Comparison of ENCODE assay signal across 1 cellular context in genomic region chr12:27528788-27529187, GRCh38.
TF ChIP-seq lines count a peak whose summit lies in the region.

No MANE protein-coding gene starts in this region.

TF ChIP-seq in IMR-90, 13 proteins besides CTCF, POLR2A, EP300 and RAD21 (continued from another document):
- TF ChIP-seq ELK1 (IDR thresholded peaks at IDR 0.05; ENCODE audit: borderline replicate concordance, low read depth, low read length) = no peak
- TF ChIP-seq MAZ (IDR thresholded peaks at IDR 0.05; ENCODE audit: borderline replicate concordance, low read depth, low read length) = no peak
- no peak for TF ChIP-seq MXI1 (IDR thresholded peaks at IDR 0.05; ENCODE audit: borderline replicate concordance, low read depth, low read length)
- no peak for TF ChIP-seq RFX5 (IDR thresholded peaks at IDR 0.05; ENCODE audit: low read depth, low read length)
